ENCODE assay signal across 1 cellular context in genomic region chr10:128150045-128150493, GRCh38.
TF ChIP-seq lines count a peak whose summit lies in the region.

No MANE protein-coding gene starts in this region.

TF ChIP-seq in GM12878, 131 proteins besides CTCF, POLR2A, EP300 and RAD21 (continued from another document and continues in another):
- peak; percentile 52; the same call in 1 of the 2 replicates for TF ChIP-seq TCF12 (IDR thresholded peaks at IDR 0.05; ENCODE audit: low read depth, low read length)
- no peak for TF ChIP-seq RELB (IDR thresholded peaks at IDR 0.05; ENCODE audit: low read depth)
- TF ChIP-seq BRCA1 (IDR thresholded peaks at IDR 0.05; ENCODE audit: low read depth, low read length): no peak
- TF ChIP-seq TCF7 (IDR thresholded peaks at IDR 0.05; ENCODE audit: borderline replicate concordance): no peak
- no peak for TF ChIP-seq HSF1 (IDR thresholded peaks at IDR 0.05; ENCODE audit: low read depth, low read length)
- TF ChIP-seq TCF3 (IDR thresholded peaks at IDR 0.05; ENCODE audit: borderline replicate concordance, insufficient read depth, low read depth, low read length): 0 out of 2 replicates have a peak, but pooled peaks have one; percentile 62
- TF ChIP-seq NFIC (IDR thresholded peaks at IDR 0.05; ENCODE audit: low read depth, low read length): no peak
- no peak for TF ChIP-seq MYB (IDR thresholded peaks at IDR 0.05; ENCODE audit: borderline replicate concordance, low read depth, low read length)
- no peak for TF ChIP-seq MAX (IDR thresholded peaks at IDR 0.05; ENCODE audit: low read depth, low read length)
- no peak for TF ChIP-seq SREBF2 (IDR thresholded peaks at IDR 0.05; ENCODE audit: low read length)
- TF ChIP-seq ZBTB4 (CRISPR knock-in tag; IDR thresholded peaks at IDR 0.05): no peak
- peak; percentile 84 for TF ChIP-seq SMC3 (IDR thresholded peaks at IDR 0.05; ENCODE audit: borderline replicate concordance, low read length)
- TF ChIP-seq CBX5 (IDR thresholded peaks at IDR 0.05; ENCODE audit: low read depth): no peak
- TF ChIP-seq USF1 (IDR thresholded peaks at IDR 0.05; ENCODE audit: borderline replicate concordance, extremely low read length, insufficient read depth, low read depth, low read length): no peak
- peak; percentile 90 for TF ChIP-seq CHD2 (IDR thresholded peaks at IDR 0.05; ENCODE audit: borderline replicate concordance, low read depth, low read length)
- no peak for TF ChIP-seq ASH2L (IDR thresholded peaks at IDR 0.05; ENCODE audit: borderline replicate concordance, low read depth)
- no peak for TF ChIP-seq HDGF (IDR thresholded peaks at IDR 0.05)
- no peak for TF ChIP-seq E2F8 (IDR thresholded peaks at IDR 0.05; ENCODE audit: low read depth, partially characterized antibody)
- no peak for TF ChIP-seq EED (IDR thresholded peaks at IDR 0.05; ENCODE audit: low read depth)
- TF ChIP-seq CREB1 (IDR thresholded peaks at IDR 0.05; ENCODE audit: low read depth): 0 out of 2 replicates have a peak, but pooled peaks have one; percentile 29
- TF ChIP-seq ATF7 (IDR thresholded peaks at IDR 0.05; ENCODE audit: low read depth): no peak
- TF ChIP-seq FOS (IDR thresholded peaks at IDR 0.05; ENCODE audit: borderline replicate concordance, extremely low read depth, insufficient read length): no peak
- TF ChIP-seq ZNF274 (IDR thresholded peaks at IDR 0.05; ENCODE audit: insufficient read depth, insufficient read length): no peak
- peak; percentile 88 for TF ChIP-seq IKZF1 (conservative IDR thresholded peaks at IDR 0.05)
- TF ChIP-seq RB1 (IDR thresholded peaks at IDR 0.05; ENCODE audit: borderline replicate concordance): peak; percentile 91; the same call in 1 of the 2 replicates
- no peak for TF ChIP-seq SRF (IDR thresholded peaks at IDR 0.05; ENCODE audit: low read depth in 2 of 2, low read length in 2 of 2)
- no peak for TF ChIP-seq JUND (IDR thresholded peaks at IDR 0.05; ENCODE audit: low read depth, low read length)
- no peak for TF ChIP-seq ELK1 (IDR thresholded peaks at IDR 0.05; ENCODE audit: low read depth, low read length)
- no peak for TF ChIP-seq JUNB (IDR thresholded peaks at IDR 0.05)
- TF ChIP-seq MLLT1 (IDR thresholded peaks at IDR 0.05): no peak
- no peak for TF ChIP-seq BCL11A (IDR thresholded peaks at IDR 0.05; ENCODE audit: low read depth, low read length)
- no peak for TF ChIP-seq ZBTB33 (IDR thresholded peaks at IDR 0.05)
- no peak for TF ChIP-seq BCL3 (IDR thresholded peaks at IDR 0.05; ENCODE audit: borderline replicate concordance, insufficient read depth, low read depth, low read length, poor library complexity, severe bottlenecking)
- TF ChIP-seq MYC (IDR thresholded peaks at IDR 0.05; ENCODE audit: insufficient read depth, insufficient read length, insufficient replicate concordance, low read length, severe bottlenecking): no peak
- TF ChIP-seq CREM (IDR thresholded peaks at IDR 0.05; ENCODE audit: low read depth): no peak
- TF ChIP-seq PAX8 (IDR thresholded peaks at IDR 0.05): no peak
- 0 out of 2 replicates have a peak, but pooled peaks have one; percentile 35 for TF ChIP-seq NR2F1 (conservative IDR thresholded peaks at IDR 0.05)
- TF ChIP-seq CBFB (IDR thresholded peaks at IDR 0.05; ENCODE audit: low read depth): no peak
- no peak for TF ChIP-seq BCLAF1 (IDR thresholded peaks at IDR 0.05)
- no peak for TF ChIP-seq NR2C2 (IDR thresholded peaks at IDR 0.05; ENCODE audit: borderline replicate concordance, control insufficient read depth, insufficient read length, low read depth)
- TF ChIP-seq SREBF1 (IDR thresholded peaks at IDR 0.05; ENCODE audit: low read length): no peak
- no peak for TF ChIP-seq MTA2 (IDR thresholded peaks at IDR 0.05; ENCODE audit: low read depth)
- no peak for TF ChIP-seq ETV6 (conservative IDR thresholded peaks at IDR 0.05 in 1 of 2, IDR thresholded peaks at IDR 0.05 in 1 of 2; ENCODE audit: borderline replicate concordance in 1 of 2, low read depth in 1 of 2)
